In the genomic region with DNA sequence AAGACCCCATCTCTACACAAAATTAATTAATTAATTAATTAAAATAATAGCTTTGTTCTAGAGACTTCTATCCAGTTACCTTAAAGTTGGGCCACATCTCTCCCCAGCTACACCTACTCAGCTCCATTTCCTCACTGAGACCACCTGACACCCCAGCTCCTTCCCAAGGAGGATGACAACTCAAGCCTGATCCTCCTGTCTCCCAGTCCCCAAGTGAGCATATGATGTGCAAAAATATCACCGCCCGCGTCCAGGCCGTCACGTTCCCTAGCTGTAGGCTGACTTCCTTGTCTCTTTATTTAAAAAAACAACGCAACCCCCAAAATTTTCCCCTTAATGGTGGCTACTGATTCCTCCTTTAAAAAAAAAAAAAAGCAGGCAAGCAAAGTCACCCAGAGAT, we compare ENCODE assay signal across 17 cellular contexts.
A peak's percentile ranks its signal among the peaks of the same experiment; 100 is the strongest.
DNase-seq lines count a peak whose midpoint lies in the region; TF ChIP-seq lines count a peak whose summit lies in the region.
"Had no signal": no experiment of that assay in that cellular context is flagged by ENCODE, and none has a peak within 500 bp of the region (broad histone marks: within the 10 kb centered on the region; RNA-seq: fewer than 3 reads in every experiment).

No MANE protein-coding gene starts in this region.

- H3K4me1 ChIP-seq in BLaER1, result peaks cover 89% of the 10 kb centered on the region
- H3K4me1 ChIP-seq in neural progenitor cell, result peaks cover 18% of the 10 kb centered on the region
- no peaks in the 10 kb centered on the region for H3K4me1 ChIP-seq in A673 (ENCODE audit: insufficient read depth, low read length, poor library complexity, severe bottlenecking)
- H3K4me1 ChIP-seq in MM.1S (ENCODE audit: low read length), result no peaks in the 10 kb centered on the region
- H3K4me1 ChIP-seq: Caco-2, HAP-1 had no signal

- H3K27me3 ChIP-seq in BLaER1, result no peaks in the 10 kb centered on the region
- no peaks in the 10 kb centered on the region for H3K27me3 ChIP-seq in dorsolateral prefrontal cortex
- H3K27me3 ChIP-seq in neural progenitor cell, result no peaks in the 10 kb centered on the region
- no peaks in the 10 kb centered on the region for H3K27me3 ChIP-seq in A673 (replicated peaks; ENCODE audit: insufficient read depth, low read depth, low read length, poor library complexity)
- H3K27me3 ChIP-seq in MM.1S (replicated peaks; ENCODE audit: insufficient read depth, low read length), result peaks cover 14% of the 10 kb centered on the region; the same call in 1 of the 2 replicates

- H3K36me3 Mint-ChIP-seq in brain (no peaks in the 10 kb centered on the region), neural progenitor cell (no peaks in the 10 kb centered on the region)

- H3K9ac ChIP-seq in BLaER1, result no peak overlapping the region
- no peak overlapping the region for H3K9ac ChIP-seq in neural progenitor cell
- H3K9ac ChIP-seq in MM.1S (ENCODE audit: low read length), result no peak overlapping the region
- H3K9ac ChIP-seq: GM23248 had no signal

- POLR2A ChIA-PET in A673 (lab: Charles Lee; ENCODE audit: low non-redundant PET), result no interaction called here

- 0 out of 2 replicates have a peak overlapping the region, but pooled peaks have one; percentile 71 for H3K27ac ChIP-seq in BLaER1
- peak overlapping the region in 58 of 59 donors; percentile 1 to 96 (median 89) for H3K27ac ChIP-seq in dorsolateral prefrontal cortex
- H3K27ac ChIP-seq in neural progenitor cell, result no peak overlapping the region
- H3K27ac ChIP-seq in A673 (ENCODE audit: low read depth, low read length, poor library complexity, severe bottlenecking), result no peak overlapping the region
- no peak overlapping the region for H3K27ac ChIP-seq in MM.1S (ENCODE audit: low read length)
- H3K27ac ChIP-seq: 22Rv1, A549, GM23248 had no signal

- peaks cover 70% of the 10 kb centered on the region for H3K4me1 Mint-ChIP-seq in brain
- H3K4me1 Mint-ChIP-seq in neural progenitor cell, result peaks cover 39% of the 10 kb centered on the region

- BruUV-seq in A673 (replicated peaks; lab: Mats Ljungman, UMichigan), result no TSS peak

- intact Hi-C loops in dorsolateral prefrontal cortex (cut with DNase I) (no loop called here), A673 (cut with micrococcal nuclease; ENCODE audit: unreplicated experiment) (no loop called here)

- H3K4me3 ChIP-seq in BLaER1, result no peak overlapping the region
- peak overlapping the region in 58 of 59 donors; percentile 22 to 72 (median 53) for H3K4me3 ChIP-seq in dorsolateral prefrontal cortex
- no peak overlapping the region for H3K4me3 ChIP-seq in neural progenitor cell
- H3K4me3 ChIP-seq in A673 (ENCODE audit: low read depth, low read length, poor library complexity, severe bottlenecking), result no peak overlapping the region
- no peak overlapping the region for H3K4me3 ChIP-seq in MM.1S (ENCODE audit: low read length)
- H3K4me3 ChIP-seq: A549, GM23248, HAP-1 had no signal

- H3K4me3 Mint-ChIP-seq in brain (peak overlapping the region in 4 of 5 experiments; percentile 82 to 94 (median 87)), neural progenitor cell (peak overlapping the region; percentile 38)
- H3K4me3 Mint-ChIP-seq: CD4-positive, alpha-beta T cell had no signal

- H3K9me3 Mint-ChIP-seq in brain (peaks cover 0 to 6% (median 2%) of the 10 kb centered on the region in 5 experiments), neural progenitor cell (no peaks in the 10 kb centered on the region)
- H3K9me3 Mint-ChIP-seq: CD4-positive, alpha-beta T cell had no signal

- no peak overlapping the region for H2AFZ ChIP-seq in neural progenitor cell (replicated peaks)
- H2AFZ ChIP-seq in MM.1S (ENCODE audit: low read length), result no peak overlapping the region
- H2AFZ ChIP-seq: GM23248 had no signal

- H3K9me2 ChIP-seq in MM.1S (replicated peaks; ENCODE audit: insufficient read depth, low read length), result no peaks in the 10 kb centered on the region

- H3K79me2 ChIP-seq in neural progenitor cell (ENCODE audit: low read depth), result no peaks in the 10 kb centered on the region
- H3K79me2 ChIP-seq in MM.1S (ENCODE audit: low read length), result no peaks in the 10 kb centered on the region

- TF ChIP-seq CTCF in brain (conservative IDR thresholded peaks at IDR 0.05) (no peak), dorsolateral prefrontal cortex (IDR thresholded peaks at IDR 0.05 in 54 of 56, conservative IDR thresholded peaks at IDR 0.05 in 2 of 56; ENCODE audit: low read depth in 1 of 56, partially characterized antibody in 56 of 56) (no peak), neural progenitor cell (IDR thresholded peaks at IDR 0.05) (no peak), A673 (conservative IDR thresholded peaks at IDR 0.05; ENCODE audit: low read depth, low read length) (no peak), MM.1S (IDR thresholded peaks at IDR 0.05; ENCODE audit: low read length) (no peak)

- peak overlapping the region in 4 of 5 experiments; percentile 91 to 100 (median 96) for H3K27ac Mint-ChIP-seq in brain
- no peak overlapping the region for H3K27ac Mint-ChIP-seq in neural progenitor cell
- H3K27ac Mint-ChIP-seq: CD4-positive, alpha-beta T cell had no signal

- H3K27me3 Mint-ChIP-seq in brain, result no peaks in the 10 kb centered on the region
- peaks cover 12% of the 10 kb centered on the region for H3K27me3 Mint-ChIP-seq in neural progenitor cell (ENCODE audit: insufficient read depth, low read depth)
- H3K27me3 Mint-ChIP-seq: CD4-positive, alpha-beta T cell had no signal

- CTCF ChIA-PET in A673 (lab: Charles Lee), result no interaction called here

- H4K20me1 ChIP-seq in BLaER1, result peaks cover 45% of the 10 kb centered on the region
- no peaks in the 10 kb centered on the region for H4K20me1 ChIP-seq in neural progenitor cell (ENCODE audit: low read depth)
- no peaks in the 10 kb centered on the region for H4K20me1 ChIP-seq in MM.1S (ENCODE audit: insufficient read depth, low read length)

- H3K4me2 ChIP-seq in BLaER1, result peak overlapping the region; percentile 8; the same call in 1 of the 2 replicates
- H3K4me2 ChIP-seq in neural progenitor cell, result no peak overlapping the region
- no peak overlapping the region for H3K4me2 ChIP-seq in MM.1S (ENCODE audit: low read depth, low read length)
- H3K4me2 ChIP-seq: A549 had no signal

- DNase-seq in dorsolateral prefrontal cortex, result peak in 3 of 10 donors; percentile 43 to 67 (median 61)
- no peak for DNase-seq in neural progenitor cell (ENCODE audit: low spot score)
- DNase-seq in DMS79 (lab: John Stamatoyannopoulos, UW), result no peak
- DNase-seq in A673 (ENCODE audit: low spot score), result no peak
- DNase-seq in MM.1S, result no peak
- DNase-seq in NCI-H2196 (lab: John Stamatoyannopoulos, UW; ENCODE audit: unreplicated experiment), result no peak
- DNase-seq: C1 segment of cervical spinal cord; Caco-2; CD4-positive, alpha-beta T cell; GDM1; GM23248; IMR-90 had no signal

- no peaks in the 10 kb centered on the region for H3F3A ChIP-seq in neural progenitor cell (ENCODE audit: low read depth)
- no peaks in the 10 kb centered on the region for H3F3A ChIP-seq in MM.1S (ENCODE audit: insufficient read depth, low read length)

- no peaks in the 10 kb centered on the region for H3K9me3 ChIP-seq in BLaER1
- H3K9me3 ChIP-seq in neural progenitor cell (ENCODE audit: low read depth), result no peaks in the 10 kb centered on the region
- H3K9me3 ChIP-seq in A673 (ENCODE audit: low read depth, low read length, poor library complexity, severe bottlenecking), result no peaks in the 10 kb centered on the region
- H3K9me3 ChIP-seq in MM.1S (replicated peaks; ENCODE audit: insufficient read depth, low read length), result no peaks in the 10 kb centered on the region
- H3K9me3 ChIP-seq: A549, Caco-2, HAP-1 had no signal

- peaks cover 36% of the 10 kb centered on the region for H3K36me3 ChIP-seq in BLaER1
- H3K36me3 ChIP-seq in neural progenitor cell, result no peaks in the 10 kb centered on the region
- H3K36me3 ChIP-seq in A673 (ENCODE audit: insufficient read depth, low read length, poor library complexity, severe bottlenecking), result no peaks in the 10 kb centered on the region
- H3K36me3 ChIP-seq in MM.1S (replicated peaks; ENCODE audit: insufficient read depth, low read length), result no peaks in the 10 kb centered on the region
- H3K36me3 ChIP-seq: HAP-1 had no signal

Comparison
In these comparisons a context has a peak if more than half of its experiments do, and no peak if none do; other contexts are left out.
1. H3K27ac ChIP-seq: peak in BLaER1 (single experiment) and dorsolateral prefrontal cortex (58 of 59); none in neural progenitor cell (single experiment), A673 (single experiment) and MM.1S (single experiment).
2. H3K4me3 ChIP-seq: peak in dorsolateral prefrontal cortex (58 of 59); none in BLaER1 (single experiment), neural progenitor cell (single experiment), A673 (single experiment) and MM.1S (single experiment).